ENCODE assay signal across 8 cellular contexts in the genomic region with DNA sequence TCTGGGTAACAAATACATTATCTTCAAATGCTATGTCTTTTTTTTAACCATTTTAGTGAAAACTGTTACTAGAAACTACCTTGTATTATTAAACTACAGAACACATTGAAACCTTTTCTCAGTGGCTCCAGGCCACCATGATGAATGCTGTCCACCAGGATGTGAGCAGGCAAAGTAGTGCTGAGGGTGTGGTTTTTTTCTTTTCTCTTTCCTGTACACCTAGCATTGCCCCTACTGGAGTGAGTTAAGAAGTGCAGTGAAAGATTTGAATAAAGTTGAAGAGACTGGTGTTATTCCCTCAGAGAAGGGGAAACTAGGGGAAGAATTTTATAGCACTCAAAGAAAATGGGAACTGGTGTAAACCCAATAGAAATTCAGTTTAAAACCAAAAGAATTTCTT.
DNase-seq lines count a peak whose midpoint lies in the region; ATAC-seq and TF ChIP-seq lines count a peak whose summit lies in the region.

No MANE protein-coding gene starts in this region.

- H3K4me3 Mint-ChIP-seq in CD4-positive, alpha-beta T cell, result no peak overlapping the region
- no peak overlapping the region for H3K4me3 Mint-ChIP-seq in T-helper 17 cell

- H3K36me3 ChIP-seq in H7 (replicated peaks; ENCODE audit: control insufficient read depth, insufficient read depth, low read length), result peaks cover 1% of the 10 kb centered on the region; the same call in 1 of the 2 replicates
- H3K36me3 ChIP-seq in prostate gland, result no peaks in the 10 kb centered on the region

- no peaks in the 10 kb centered on the region for H3K27me3 Mint-ChIP-seq in CD4-positive, alpha-beta T cell
- H3K27me3 Mint-ChIP-seq in T-helper 17 cell, result no peaks in the 10 kb centered on the region

- no peaks in the 10 kb centered on the region for H3K27me3 ChIP-seq in CD4-positive, alpha-beta T cell (ENCODE audit: control insufficient read depth, insufficient read depth, low read length)
- no peaks in the 10 kb centered on the region for H3K27me3 ChIP-seq in H7 (ENCODE audit: control insufficient read depth, insufficient read depth, low read length)
- no peaks in the 10 kb centered on the region for H3K27me3 ChIP-seq in prostate gland (replicated peaks; ENCODE audit: insufficient read depth)

- no peaks in the 10 kb centered on the region for H3K9me3 ChIP-seq in CD4-positive, alpha-beta T cell (ENCODE audit: control insufficient read depth, low read length)
- H3K9me3 ChIP-seq in T-helper 17 cell (ENCODE audit: control insufficient read depth, low read length, poor library complexity, severe bottlenecking) (no peaks in the 10 kb centered on the region), prostate gland (no peaks in the 10 kb centered on the region)

- no peaks in the 10 kb centered on the region for H3K9me3 Mint-ChIP-seq in CD4-positive, alpha-beta T cell

- H3K27ac Mint-ChIP-seq in CD4-positive, alpha-beta T cell, result no peak overlapping the region
- H3K27ac Mint-ChIP-seq in T-helper 17 cell, result no peak overlapping the region

- peaks cover 92% of the 10 kb centered on the region for H3K36me3 Mint-ChIP-seq in CD4-positive, alpha-beta T cell (ENCODE audit: low read depth)
- peaks cover 14% of the 10 kb centered on the region for H3K36me3 Mint-ChIP-seq in T-helper 17 cell (ENCODE audit: low read depth)

- POLR2A ChIA-PET in CD4-positive, alpha-beta T cell (lab: Charles Lee), result no interaction called here

- CTCF ChIA-PET in CD4-positive, alpha-beta T cell (lab: Charles Lee), result interaction anchor here (0.6 to 1.0 kb wide), 2 partner anchors 208 to 234 kb away, joined by 4 to 5 read pairs; no protein-coding TSS in a partner anchor

- no peak for TF ChIP-seq POLR2A in prostate gland (IDR thresholded peaks at IDR 0.05)

- DNase-seq in CD4-positive, alpha-beta T cell, result no peak
- peak; percentile 29 for DNase-seq in H7
- DNase-seq in T-helper 17 cell, result no peak
- peak; percentile 66 for DNase-seq in kidney tubule cell (ENCODE audit: low spot score)
- DNase-seq in NCI-H2029 (lab: John Stamatoyannopoulos, UW), result no peak
- no peak for DNase-seq in DMS153 (lab: John Stamatoyannopoulos, UW)
- DNase-seq in prostate gland (ENCODE audit: low spot score), result no peak

- no peak overlapping the region for H3K4me3 ChIP-seq in H7 (ENCODE audit: insufficient read depth, low read depth, low read length)
- no peak overlapping the region for H3K4me3 ChIP-seq in prostate gland

- peaks cover 7% of the 10 kb centered on the region for H3K4me1 ChIP-seq in prostate gland (replicated peaks)

- H3K27ac ChIP-seq in CD4-positive, alpha-beta T cell (ENCODE audit: low read depth, low read length), result no peak overlapping the region
- H3K27ac ChIP-seq in prostate gland, result no peak overlapping the region

- H3K4me1 Mint-ChIP-seq in CD4-positive, alpha-beta T cell (ENCODE audit: low read depth), result peaks cover 11% of the 10 kb centered on the region
- peaks cover 15% of the 10 kb centered on the region for H3K4me1 Mint-ChIP-seq in T-helper 17 cell

- intact Hi-C loops in CD4-positive, alpha-beta T cell (cut with DNase I, micrococcal nuclease), result no loop called here
- intact Hi-C loops in prostate gland (cut with DNase I), result no loop called here

- peak; percentile 86 for ATAC-seq in CD4-positive, alpha-beta T cell (ENCODE audit: poor library complexity)
- ATAC-seq in T-helper 17 cell (peak; percentile 72), HG03442 (IDR thresholded peaks at IDR 0.05; ENCODE audit: unreplicated experiment) (no peak)

- TF ChIP-seq CTCF in CD4-positive, alpha-beta T cell (IDR thresholded peaks at IDR 0.05), result peak; percentile 32
- TF ChIP-seq CTCF in prostate gland (IDR thresholded peaks at IDR 0.05), result no peak

Comparison
In these comparisons a context has a peak if more than half of its experiments do, and no peak if none do; other contexts are left out.
1. DNase-seq: peak in H7 (single experiment) and kidney tubule cell (single experiment); none in CD4-positive, alpha-beta T cell (0 of 10), T-helper 17 cell (0 of 3), NCI-H2029 (single experiment), DMS153 (single experiment) and prostate gland (single experiment).